Comparison of ENCODE assay signal across 18 cellular contexts in the genomic region with DNA sequence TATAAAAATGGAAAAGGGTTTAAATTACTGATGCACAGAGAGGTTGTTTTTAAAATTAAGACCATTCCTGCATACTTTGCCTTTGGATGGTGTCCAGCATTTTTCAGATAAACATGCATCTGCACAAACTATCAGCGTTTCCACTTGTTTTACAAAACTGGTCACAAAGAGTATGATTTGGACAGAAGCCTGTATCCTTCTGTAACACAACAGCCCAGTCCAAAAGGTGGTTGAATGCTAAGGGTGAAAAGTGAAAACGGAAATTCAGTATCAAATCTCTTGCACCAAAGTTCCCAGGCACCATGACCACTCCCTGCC. TPM values are rescaled to one million over a fixed set of nuclear protein-coding genes. Genes with fewer than 3 reads are reported as not detected.
DNase-seq lines count a peak whose midpoint lies in the region; ATAC-seq, FAIRE-seq and TF ChIP-seq lines count a peak whose summit lies in the region.
"Had no signal": no experiment of that assay in that cellular context is flagged by ENCODE, and none has a peak within 500 bp of the region (broad histone marks: within the 10 kb centered on the region; RNA-seq: fewer than 3 reads in every experiment).

No MANE protein-coding gene starts in this region.

- H3K27ac ChIP-seq in K562 (ENCODE audit: extremely low read depth, low read depth, low read length): no peak overlapping the region
- peak overlapping the region; percentile 22 to 53 for H3K27ac ChIP-seq in uterus
- H3K27ac ChIP-seq in lower lobe of right lung: no peak overlapping the region
- H3K27ac ChIP-seq: spleen, upper lobe of right lung had no signal

- BruUV-seq in K562 (replicated peaks; lab: Mats Ljungman, UMichigan): no TSS peak

- H3K4me3 Mint-ChIP-seq in activated naive CD4-positive, alpha-beta T cell treated with anti-CD3 and anti-CD28 coated beads, Interleukin-2, amount 10 ng/mL, durations not matched to agents 7 days and 5 days: no peak overlapping the region
- H3K4me3 Mint-ChIP-seq: stimulated activated naive B cell treated with anti-CD40 and anti-IgM and Interleukin-4, amounts not matched to agents 10 μg/mL and 1 μg/mL and 100 μg/mL, for 72 hours had no signal

- TF ChIP-seq POLR2A in K562 (conservative IDR thresholded peaks at IDR 0.05): no peak
- no peak for TF ChIP-seq POLR2A in uterus (IDR thresholded peaks at IDR 0.05)

- H3K4me3 ChIP-seq in K562: no peak overlapping the region
- no peak overlapping the region for H3K4me3 ChIP-seq in uterus
- H3K4me3 ChIP-seq in lower lobe of right lung: no peak overlapping the region
- H3K4me3 ChIP-seq: spleen, upper lobe of right lung had no signal

- in situ Hi-C loops in K562 (cut with MboI): no loop called here

- no peaks in the 10 kb centered on the region for H3K9me3 ChIP-seq in K562 (replicated peaks; ENCODE audit: control insufficient read depth, insufficient read depth, low read depth, low read length)
- no peaks in the 10 kb centered on the region for H3K9me3 ChIP-seq in uterus
- H3K9me3 ChIP-seq in lower lobe of right lung: no peaks in the 10 kb centered on the region
- H3K9me3 ChIP-seq: spleen, upper lobe of right lung had no signal

- H3K9me3 Mint-ChIP-seq in activated naive CD4-positive, alpha-beta T cell treated with anti-CD3 and anti-CD28 coated beads, Interleukin-2, amount 10 ng/mL, durations not matched to agents 7 days and 5 days: no peaks in the 10 kb centered on the region
- H3K9me3 Mint-ChIP-seq: activated T-helper 2 cell treated with anti-CD3 and anti-CD28 coated beads, Interferon-gamma antibody, Interleukin-2, Interleukin-4, amounts not matched to agents 10 μg/mL and 5 μg/mL and 100 μg/mL, durations not matched to agents 14 hours and 24 hours and 36 hours; stimulated activated naive B cell treated with anti-CD40 and anti-IgM and Interleukin-4, amounts not matched to agents 10 μg/mL and 1 μg/mL and 100 μg/mL, for 72 hours had no signal

- H3K9ac ChIP-seq in K562 (ENCODE audit: insufficient read depth in 1 of 2, low read depth in 2 of 2, low read length in 2 of 2): no peak overlapping the region

- TF ChIP-seq RAD21 in K562 (CRISPR knock-in tag; conservative IDR thresholded peaks at IDR 0.05 in 1 of 2, IDR thresholded peaks at IDR 0.05 in 1 of 2): no peak

- no peak overlapping the region for H2AFZ ChIP-seq in K562 (ENCODE audit: low read depth, low read length)

- no peak overlapping the region for H3K4me2 ChIP-seq in K562 (ENCODE audit: insufficient read depth, low read length)

- H3K4me1 ChIP-seq in K562 (replicated peaks in 1 of 2; ENCODE audit: control insufficient read depth in 2 of 2, insufficient read depth in 2 of 2, low read length in 2 of 2) (peaks cover 0 to 20% of the 10 kb centered on the region in 2 experiments; a peak in 3 of 5 replicates), uterus (peaks cover 0 to 6% of the 10 kb centered on the region in 2 donors), lower lobe of right lung (peaks cover 52% of the 10 kb centered on the region)

- intact Hi-C loops in K562 (cut with micrococcal nuclease): loop anchor here (10.0 kb wide), 1 partner anchor 85 kb away; no protein-coding TSS in a partner anchor
- intact Hi-C loops in left ventricle myocardium superior (cut with micrococcal nuclease): no loop called here
- intact Hi-C loops in uterus (cut with DNase I; ENCODE audit: low total_unique reads): no loop called here
- intact Hi-C loops in lower lobe of right lung (cut with DNase I): no loop called here

- TF ChIP-seq CTCF in K562 (IDR thresholded peaks at IDR 0.05 in 2 of 3, conservative IDR thresholded peaks at IDR 0.05 in 1 of 3; ENCODE audit: insufficient read depth in 2 of 3, low read depth in 1 of 3, low read length in 3 of 3) (no peak), uterus (IDR thresholded peaks at IDR 0.05) (no peak), GM10248 (IDR thresholded peaks at IDR 0.05; ENCODE audit: control extremely low read depth, extremely low read depth, low read depth, missing control alignments) (no peak), lower lobe of right lung (IDR thresholded peaks at IDR 0.05) (no peak)

- H3K27ac Mint-ChIP-seq in activated naive CD4-positive, alpha-beta T cell treated with anti-CD3 and anti-CD28 coated beads, Interleukin-2, amount 10 ng/mL, durations not matched to agents 7 days and 5 days: peak overlapping the region; percentile 85

- no peak for DNase-seq in activated naive CD4-positive, alpha-beta T cell treated with anti-CD3 and anti-CD28 coated beads, Interleukin-2, amount 10 ng/mL, durations not matched to agents 7 days and 5 days
- no peak for DNase-seq in activated naive CD4-positive, alpha-beta T cell treated with anti-CD3 and anti-CD28 coated beads, Interleukin-2, amount 50 U/mL, for 16 hours
- DNase-seq in K562 (ENCODE audit: extremely low read depth in 1 of 4, low spot score in 3 of 4): no peak
- DNase-seq in left ventricle myocardium superior: no peak
- DNase-seq in uterus: no peak
- DNase-seq in GM10248 (ENCODE audit: extremely low spot score): no peak
- DNase-seq in NCI-H1930 (lab: John Stamatoyannopoulos, UW): no peak
- DNase-seq in lower lobe of right lung: no peak
- DNase-seq: ACHN; cortex of kidney; hypothalamus; left colon; NCI-H2081; NCI-H524; spleen; stimulated activated naive B cell treated with anti-CD40 and anti-IgM and Interleukin-4, amounts not matched to agents 10 μg/mL and 1 μg/mL and 100 μg/mL, for 72 hours; upper lobe of right lung had no signal

- POLR2A ChIA-PET in K562 (lab: Yijun Ruan, JAX): no interaction called here
- POLR2A ChIA-PET in GM10248 (lab: Yijun Ruan, JAX): no interaction called here

- H3K27me3 Mint-ChIP-seq in activated naive CD4-positive, alpha-beta T cell treated with anti-CD3 and anti-CD28 coated beads, Interleukin-2, amount 10 ng/mL, durations not matched to agents 7 days and 5 days: no peaks in the 10 kb centered on the region

- ATAC-seq in K562 (no peak), left ventricle myocardium superior (peak; percentile 55), lower lobe of right lung (no peak)
- ATAC-seq: left colon, upper lobe of right lung had no signal

- H3K36me3 Mint-ChIP-seq in activated naive CD4-positive, alpha-beta T cell treated with anti-CD3 and anti-CD28 coated beads, Interleukin-2, amount 10 ng/mL, durations not matched to agents 7 days and 5 days: peaks cover 37% of the 10 kb centered on the region

- no peak for TF ChIP-seq EP300 in K562 (IDR thresholded peaks at IDR 0.05; ENCODE audit: low read length)

- H3K36me3 ChIP-seq in K562 (ENCODE audit: control insufficient read depth, insufficient read depth, low read length) (no peaks in the 10 kb centered on the region), uterus (no peaks in the 10 kb centered on the region), lower lobe of right lung (no peaks in the 10 kb centered on the region)
- H3K36me3 ChIP-seq: spleen, upper lobe of right lung had no signal

- CTCF ChIA-PET in activated naive CD4-positive, alpha-beta T cell treated with anti-CD3 and anti-CD28 coated beads, Interleukin-2, amount 10 ng/mL, durations not matched to agents 7 days and 5 days (lab: Charles Lee): no interaction called here
- CTCF ChIA-PET in K562 (lab: Yijun Ruan, JAX; ENCODE audit: low intra/inter-chr PET ratio) (no interaction called here), GM10248 (lab: Yijun Ruan, JAX) (no interaction called here)

- WGBS in K562 (ENCODE audit: insufficient coverage, low coverage, missing lambda C conversion rate): 6% methylated on average over 2 of the region's 2 CpGs

- H4K20me1 ChIP-seq in K562 (replicated peaks; ENCODE audit: control insufficient read depth, insufficient read depth, low read length): no peaks in the 10 kb centered on the region

- H3K9me1 ChIP-seq in K562 (ENCODE audit: control insufficient read depth, insufficient read depth, low read length): peaks cover 4% of the 10 kb centered on the region

- H3K79me2 ChIP-seq in K562 (ENCODE audit: control insufficient read depth, insufficient read depth, low read length): no peaks in the 10 kb centered on the region; the same call in 2 of the 3 replicates

- no peaks in the 10 kb centered on the region for H3K27me3 ChIP-seq in K562 (ENCODE audit: control insufficient read depth in 2 of 2, insufficient read depth in 2 of 2, low read length in 2 of 2)
- no peaks in the 10 kb centered on the region for H3K27me3 ChIP-seq in uterus
- H3K27me3 ChIP-seq in lower lobe of right lung (ENCODE audit: low read depth): no peaks in the 10 kb centered on the region
- H3K27me3 ChIP-seq: spleen, upper lobe of right lung had no signal

- H3K4me1 Mint-ChIP-seq in activated naive CD4-positive, alpha-beta T cell treated with anti-CD3 and anti-CD28 coated beads, Interleukin-2, amount 10 ng/mL, durations not matched to agents 7 days and 5 days: peaks cover 94% of the 10 kb centered on the region

- FAIRE-seq in K562 (lab: Jason Lieb, UNC): peak; percentile 37

TF ChIP-seq in K562, 482 proteins besides CTCF, POLR2A, EP300 and RAD21 (continues in another document):
- no peak for TF ChIP-seq ZNF143 (CRISPR knock-in tag; IDR thresholded peaks at IDR 0.05)

RNA-seq across cellular contexts. Expression of a gene that starts 21.7 kb away (rescaled TPM):
- 36.2 and 116 TPM in 2 replicates for total RNA-seq in K562 (2011; cell fraction: chromatin; rRNA removed; ENCODE audit: low replicate concordance)
- 22.8 and 26.2 TPM in 2 replicates for total RNA-seq in K562 (2011; cell fraction: nucleolus; rRNA removed)
- 35.1 and 50.0 TPM in 2 replicates for total RNA-seq in K562 (2011; cell fraction: nucleoplasm; rRNA removed)
- 10.4 and 12.9 TPM in 2 replicates for total RNA-seq in K562 (2014; rRNA removed)
- total RNA-seq in K562 (2014; rRNA removed; fragmentation: Illumina TruSeq; extraction: Trizol): 16.7 and 18.1 TPM in 2 replicates
- 18.3 and 20.9 TPM in 2 replicates for total RNA-seq in K562 (2015; rRNA removed; fragmentation: Illumina TruSeq; extraction: Trizol)
- 19.2 and 24.8 TPM in 2 replicates for total RNA-seq in K562 (2021)
- 18.5 and 25.3 TPM in 2 replicates for polyA plus RNA-seq in K562 (2011; rRNA removed)
- 11.6 and 20.0 TPM in 2 replicates for polyA plus RNA-seq in K562 (2011; cell fraction: cytosol; rRNA removed)
- polyA plus RNA-seq in K562 (2011; cell fraction: nucleus; rRNA removed): 28.1 and 44.6 TPM in 2 replicates
- polyA plus RNA-seq in K562 (2012): 15.8 and 18.9 TPM in 2 replicates
- 20.9 and 21.2 TPM in 2 replicates for polyA plus RNA-seq in K562 (2014; fragmentation: Illumina TruSeq; extraction: Trizol)
- 1 to 10 TPM; 3.5 to 5.1 TPM for polyA plus RNA-seq in K562 (2014; fragmentation: Nextera tagmentation; extraction: Ambion mirVana)
- polyA plus RNA-seq in K562 (2014; rRNA removed): 12.4 and 18.3 TPM in 2 replicates
- 33.3 and 52.3 TPM in 2 replicates for polyA minus RNA-seq in K562 (2011; rRNA and poly(A)+ RNA removed)
- polyA minus RNA-seq in K562 (2011; cell fraction: cytosol; rRNA and poly(A)+ RNA removed): 15.1 and 22.1 TPM in 2 replicates
- 43.5 and 43.9 TPM in 2 replicates for polyA minus RNA-seq in K562 (2011; cell fraction: nucleus; rRNA and poly(A)+ RNA removed)
- total RNA-seq in left ventricle myocardium superior: 39.6 TPM
- total RNA-seq in uterus: 100 to 1,000 TPM in 3 of 4 donors, 10 to 100 TPM in 1; 79.1 to 197 (median 107) TPM
- 153 TPM for total RNA-seq in lower lobe of right lung

Comparison
In these comparisons a context has a peak if more than half of its experiments do, and no peak if none do; other contexts are left out.
1. H3K27ac ChIP-seq: peak in uterus (2 of 2); none in K562 (single experiment) and lower lobe of right lung (single experiment).